ENCODE assay signal across 10 cellular contexts in genomic region chr3:172658344-172659245, GRCh38. TPM values are rescaled to one million over a fixed set of nuclear protein-coding genes. Genes with fewer than 3 reads are reported as not detected.
DNase-seq lines count a peak whose midpoint lies in the region; ATAC-seq and TF ChIP-seq lines count a peak whose summit lies in the region.
"Had no signal": no experiment of that assay in that cellular context is flagged by ENCODE, and none has a peak within 500 bp of the region (broad histone marks: within the 10 kb centered on the region; RNA-seq: fewer than 3 reads in every experiment).

No MANE protein-coding gene starts in this region.

- H3K36me3 ChIP-seq in MM.1S (replicated peaks; ENCODE audit: insufficient read depth, low read length), result no peaks in the 10 kb centered on the region

- H3K4me3 ChIP-seq in cardiac fibroblast (replicated peaks in 1 of 2; ENCODE audit: low read depth in 2 of 2, low read length in 2 of 2) (no peak overlapping the region), MM.1S (ENCODE audit: low read length) (no peak overlapping the region)

- H3K9me2 ChIP-seq in MM.1S (replicated peaks; ENCODE audit: insufficient read depth, low read length), result no peaks in the 10 kb centered on the region

- no peak for ATAC-seq in GM18909 (IDR thresholded peaks at IDR 0.05; ENCODE audit: poor library complexity, unreplicated experiment)

- no peaks in the 10 kb centered on the region for H4K20me1 ChIP-seq in MM.1S (ENCODE audit: insufficient read depth, low read length)

- no peaks in the 10 kb centered on the region for H3K79me2 ChIP-seq in MM.1S (ENCODE audit: low read length)

- no peaks in the 10 kb centered on the region for H3K27me3 ChIP-seq in MM.1S (replicated peaks; ENCODE audit: insufficient read depth, low read length)

- no peak overlapping the region for H2AFZ ChIP-seq in MM.1S (ENCODE audit: low read length)

- DNase-seq in AG09319 (ENCODE audit: extremely low read depth, low read depth), result peak; percentile 59
- DNase-seq in LHCN-M2 (ENCODE audit: low read depth), result peak; percentile 90
- DNase-seq in cardiac fibroblast (ENCODE audit: low read depth in 2 of 2), result peak; percentile 98
- peak; percentile 89 to 96 for DNase-seq in lung microvascular endothelial cell (ENCODE audit: low read depth in 2 of 2)
- no peak for DNase-seq in MM.1S
- DNase-seq in substantia nigra (lab: John Stamatoyannopoulos, UW), result no peak
- no peak for DNase-seq in activated CD4-positive, alpha-beta T cell treated with anti-CD3 and anti-CD28 coated beads for 1 hour
- DNase-seq: activated naive CD4-positive, alpha-beta T cell; stimulated activated CD4-positive, alpha-beta T cell treated with anti-CD3 and anti-CD28 coated beads, Interleukin-15, amount 100 ng/mL, for 24 hours had no signal

- H3K9me3 ChIP-seq in MM.1S (replicated peaks; ENCODE audit: insufficient read depth, low read length), result no peaks in the 10 kb centered on the region

- H3K4me2 ChIP-seq in MM.1S (ENCODE audit: low read depth, low read length), result no peak overlapping the region

- no peak overlapping the region for H3K9ac ChIP-seq in MM.1S (ENCODE audit: low read length)

- H3K27ac ChIP-seq in MM.1S (ENCODE audit: low read length) (no peak overlapping the region), substantia nigra (ENCODE audit: low read depth, low read length, poor library complexity, severe bottlenecking) (no peak overlapping the region)

- no peaks in the 10 kb centered on the region for H3F3A ChIP-seq in MM.1S (ENCODE audit: insufficient read depth, low read length)

- peaks cover 9% of the 10 kb centered on the region for H3K4me1 ChIP-seq in MM.1S (ENCODE audit: low read length)

- TF ChIP-seq CTCF in AG09319 (IDR thresholded peaks at IDR 0.05; ENCODE audit: low read depth, low read length) (no peak), cardiac fibroblast (IDR thresholded peaks at IDR 0.05; ENCODE audit: low read depth, low read length) (no peak), MM.1S (IDR thresholded peaks at IDR 0.05; ENCODE audit: low read length) (no peak)

RNA-seq across cellular contexts. Expression of gene NCEH1, which starts 52.3 kb away (rescaled TPM):
- total RNA-seq in LHCN-M2 (2014; rRNA removed), result 85.8 and 98.4 TPM in 2 replicates
- polyA plus RNA-seq in LHCN-M2 (2012), result 20.2 TPM
- 3.2 and 5.0 TPM in 2 replicates for total RNA-seq in lung microvascular endothelial cell

Comparison
In these comparisons a context has a peak if more than half of its experiments do, and no peak if none do; other contexts are left out.
1. DNase-seq: peak in AG09319 (single experiment), LHCN-M2 (single experiment), cardiac fibroblast (2 of 2) and lung microvascular endothelial cell (2 of 2); none in MM.1S (single experiment), substantia nigra (0 of 49) and activated CD4-positive, alpha-beta T cell treated with anti-CD3 and anti-CD28 coated beads for 1 hour (single experiment).
2. RNA of gene NCEH1, which starts 52.3 kb away (total RNA-seq): 85.8 to 98.4 TPM in LHCN-M2; 3.2 to 5.0 TPM in lung microvascular endothelial cell; every median in the first group is over 10 times any median in the second.